Comparison of ENCODE assay signal across 28 cellular contexts in genomic region chr1:179337343-179337742, GRCh38. TPM values are rescaled to one million over a fixed set of nuclear protein-coding genes. Genes with fewer than 3 reads are reported as not detected.
"Had no signal": no experiment of that assay in that cellular context is flagged by ENCODE, and none has a peak within 500 bp of the region (broad histone marks: within the 10 kb centered on the region; RNA-seq: fewer than 3 reads in every experiment).

No MANE protein-coding gene starts in this region.

- H3K9me3 ChIP-seq: gastroesophageal sphincter, right atrium auricular region, stomach, thyroid gland had no signal

- H3K27me3 Mint-ChIP-seq: activated B cell treated with CpG ODN at 0.5 μM for 24 hours; stimulated activated naive B cell treated with anti-CD40 and anti-IgM and Interleukin-4, amounts not matched to agents 10 μg/mL and 1 μg/mL and 100 μg/mL, for 72 hours; T-cell had no signal

- H3K9ac ChIP-seq: parathyroid adenoma had no signal

- DNase-seq: activated B cell treated with CpG ODN at 0.5 μM for 24 hours; activated CD4-positive, alpha-beta T cell treated with anti-CD3 and anti-CD28 coated beads, Interleukin-2, amount 50 U/mL, for 4 hours; activated gamma-delta T cell treated with Interleukin-2 at 50 U/mL for 16 hours; activated naive CD4-positive, alpha-beta T cell treated with anti-CD3 and anti-CD28 coated beads, Interleukin-2, amount 50 U/mL, for 16 hours; activated T-cell treated with anti-CD3 and anti-CD28 coated beads for 4 hours; amniotic stem cell; brain microvascular endothelial cell; cortex of kidney; hippocampal formation; kidney; mesenchymal stem cell; nucleus accumbens; stimulated activated CD4-positive, alpha-beta T cell treated with anti-CD3 and anti-CD28 coated beads, Interleukin-15, amount 100 ng/mL, for 24 hours; stimulated activated CD4-positive, alpha-beta T cell treated with anti-CD3 and anti-CD28 coated beads, Interleukin-2, amount 100 ng/mL, for 24 hours; stimulated activated naive B cell treated with anti-CD40 and anti-IgM and Interleukin-4, amounts not matched to agents 10 μg/mL and 1 μg/mL and 100 μg/mL, for 72 hours; stomach; T-cell; thyroid gland had no signal

- H3K4me1 Mint-ChIP-seq: neural crest cell had no signal

- H3K4me3 ChIP-seq: gastroesophageal sphincter, right atrium auricular region, stomach, thyroid gland had no signal

- H3K9me3 Mint-ChIP-seq: activated B cell treated with CpG ODN at 0.5 μM for 24 hours; neural crest cell; stimulated activated naive B cell treated with anti-CD40 and anti-IgM and Interleukin-4, amounts not matched to agents 10 μg/mL and 1 μg/mL and 100 μg/mL, for 72 hours; T-cell; T-helper 2 cell treated with Interferon-gamma antibody and Interleukin-4, amounts not matched to agents 5 μg/mL and 100 μg/mL, for 36 hours had no signal

- H3K79me2 ChIP-seq: parathyroid adenoma had no signal

- ATAC-seq: gastroesophageal sphincter; stimulated activated naive B cell treated with anti-CD40 and anti-IgM and Interleukin-4, amounts not matched to agents 10 μg/mL and 1 μg/mL and 100 μg/mL, for 72 hours; T-cell had no signal

- H3K4me1 ChIP-seq: gastroesophageal sphincter, parathyroid adenoma, right atrium auricular region, thyroid gland had no signal

- H3K27ac Mint-ChIP-seq: activated B cell treated with CpG ODN at 0.5 μM for 24 hours; stimulated activated naive B cell treated with anti-CD40 and anti-IgM and Interleukin-4, amounts not matched to agents 10 μg/mL and 1 μg/mL and 100 μg/mL, for 72 hours; T-helper 2 cell treated with Interferon-gamma antibody and Interleukin-4, amounts not matched to agents 5 μg/mL and 100 μg/mL, for 36 hours had no signal

- H2AFZ ChIP-seq: parathyroid adenoma had no signal

- H3K4me3 Mint-ChIP-seq: activated B cell treated with CpG ODN at 0.5 μM for 24 hours; neural crest cell; stimulated activated naive B cell treated with anti-CD40 and anti-IgM and Interleukin-4, amounts not matched to agents 10 μg/mL and 1 μg/mL and 100 μg/mL, for 72 hours; T-cell; T-helper 2 cell treated with Interferon-gamma antibody and Interleukin-4, amounts not matched to agents 5 μg/mL and 100 μg/mL, for 36 hours had no signal

- H3K27me3 ChIP-seq: brain microvascular endothelial cell, gastroesophageal sphincter, right atrium auricular region, stomach, thyroid gland had no signal

- H3K27ac ChIP-seq: brain microvascular endothelial cell, gastroesophageal sphincter, parathyroid adenoma, right atrium auricular region, stomach, thyroid gland had no signal

RNA-seq across cellular contexts. Expression of gene AXDND1, which starts 28.4 kb away (rescaled TPM):
- total RNA-seq: cardiac septum, endothelial cell of umbilical vein, fibroblast of villous mesenchyme, myocyte, right atrium auricular region had no signal
- polyA plus RNA-seq: esophagus had no signal
